ENCODE assay signal across 8 cellular contexts in genomic region chr9:114587345-114588149, GRCh38. TPM values are rescaled to one million over a fixed set of nuclear protein-coding genes. Genes with fewer than 3 reads are reported as not detected.
DNase-seq lines count a peak whose midpoint lies in the region; ATAC-seq and TF ChIP-seq lines count a peak whose summit lies in the region.

A gene with protein sequence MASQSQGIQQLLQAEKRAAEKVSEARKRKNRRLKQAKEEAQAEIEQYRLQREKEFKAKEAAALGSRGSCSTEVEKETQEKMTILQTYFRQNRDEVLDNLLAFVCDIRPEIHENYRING (plus strand): TSS chr9:114587769. CDS start chr9:114587839, 70 bp downstream.

- no peaks in the 10 kb centered on the region for H3K27me3 ChIP-seq in upper lobe of right lung

- no peaks in the 10 kb centered on the region for H3K9me3 ChIP-seq in upper lobe of right lung

- peaks cover 37% of the 10 kb centered on the region for H3K4me1 ChIP-seq in upper lobe of right lung

- intact Hi-C loops in T-helper 1 cell treated with Interleukin-12 subunit alpha and Interleukin-12 subunit beta and Interleukin-4 antibody, amounts not matched to agents 30 ng/mL and 1 ng/mL, for 36 hours (cut with micrococcal nuclease): loop anchor here (1.0 to 10.0 kb wide), 13 partner anchors 24 to 1365 kb away; partner anchors contain the start of genes ALAD, COL27A1, FKBP15 and SLC31A1
- intact Hi-C loops in left cardiac atrium (cut with DNase I): loop anchor here in 1 of 2 donors (2.0 kb wide), 1 partner anchor 37 kb away; no protein-coding TSS in a partner anchor
- intact Hi-C loops in posterior vena cava (cut with DNase I): no loop called here
- intact Hi-C loops in upper lobe of right lung (cut with DNase I): no loop called here

- peaks cover 3% of the 10 kb centered on the region for H3K36me3 ChIP-seq in upper lobe of right lung

- DNase-seq in GM13976 (ENCODE audit: low spot score): peak; percentile 98
- DNase-seq in NCI-H146 treated with DMSO at 0.1 percent for 48 hours (lab: John Stamatoyannopoulos, UW; ENCODE audit: unreplicated experiment): peak; percentile 89
- DNase-seq in amniotic epithelial cell (ENCODE audit: low read depth): peak; percentile 99
- peak; percentile 100 for DNase-seq in left cardiac atrium
- peak; percentile 100 for DNase-seq in posterior vena cava (ENCODE audit: low spot score)
- peak; percentile 100 for DNase-seq in upper lobe of right lung

- H3K27ac ChIP-seq in upper lobe of right lung: peak within 1 kb of the TSS; percentile 86

- TF ChIP-seq CTCF in GM13976 (IDR thresholded peaks at IDR 0.05; ENCODE audit: borderline replicate concordance, control extremely low read depth, extremely low read depth, insufficient read depth, missing control alignments): no peak
- no peak for TF ChIP-seq CTCF in upper lobe of right lung (IDR thresholded peaks at IDR 0.05)

- in situ Hi-C loops in GM13976 (cut with MboI; ENCODE audit: low sequenced_read_pairs, unreplicated experiment): no loop called here

- H3K4me3 ChIP-seq in upper lobe of right lung: peak within 1 kb of the TSS; percentile 96

- ATAC-seq in HG02870 (IDR thresholded peaks at IDR 0.05; ENCODE audit: unreplicated experiment): peak; percentile 90
- ATAC-seq in left cardiac atrium: peak; percentile 98 to 99
- peak; percentile 98 for ATAC-seq in upper lobe of right lung

RNA-seq across cellular contexts. Expression of the gene that starts here (rescaled TPM):
- 92.5 and 94.4 TPM in 2 replicates for total RNA-seq in T-helper 1 cell treated with Interleukin-12 subunit alpha and Interleukin-12 subunit beta and Interleukin-4 antibody, amounts not matched to agents 30 ng/mL and 1 ng/mL, for 36 hours
- total RNA-seq in left cardiac atrium (10 to 100 TPM; 71.5 to 92.9 TPM), posterior vena cava (10 to 100 TPM; 70.6 to 73.3 TPM), upper lobe of right lung (112 TPM)

Comparison
In these comparisons a context has a peak if more than half of its experiments do, and no peak if none do; other contexts are left out.
1. Peak in every context shown above with its lines: DNase-seq, ATAC-seq, H3K4me3 ChIP-seq and H3K27ac ChIP-seq.